ENCODE assay signal across 12 cellular contexts in genomic region chr20:4017051-4017702, GRCh38. TPM values are rescaled to one million over a fixed set of nuclear protein-coding genes. Genes with fewer than 3 reads are reported as not detected.
DNase-seq lines count a peak whose midpoint lies in the region; ATAC-seq and TF ChIP-seq lines count a peak whose summit lies in the region.
"Had no signal": no experiment of that assay in that cellular context is flagged by ENCODE, and none has a peak within 500 bp of the region (broad histone marks: within the 10 kb centered on the region; RNA-seq: fewer than 3 reads in every experiment).

No MANE protein-coding gene starts in this region.

- intact Hi-C loops in OCI-LY7 (cut with micrococcal nuclease; ENCODE audit: unreplicated experiment) = no loop called here

- H3K4me2 ChIP-seq in OCI-LY7 (ENCODE audit: low read length) = peak overlapping the region; percentile 18
- no peak overlapping the region for H3K4me2 ChIP-seq in smooth muscle cell

- peaks cover 7% of the 10 kb centered on the region for H3F3A ChIP-seq in smooth muscle cell (ENCODE audit: low read depth)

- no peaks in the 10 kb centered on the region for H3K79me2 ChIP-seq in OCI-LY7 (ENCODE audit: insufficient read depth, low read depth, low read length)
- peaks cover 22% of the 10 kb centered on the region for H3K79me2 ChIP-seq in smooth muscle cell (ENCODE audit: low read depth)

- H3K36me3 ChIP-seq in OCI-LY7 (ENCODE audit: insufficient read depth, low read length) (no peaks in the 10 kb centered on the region), smooth muscle cell (ENCODE audit: low read depth) (no peaks in the 10 kb centered on the region)
- H3K36me3 ChIP-seq: heart left ventricle, thoracic aorta had no signal

- H3K9ac ChIP-seq in smooth muscle cell (ENCODE audit: low read depth) = no peak overlapping the region

- no peak for ATAC-seq in GM21526 (IDR thresholded peaks at IDR 0.05; ENCODE audit: low FRiP score, unreplicated experiment)
- ATAC-seq: heart left ventricle had no signal

- DNase-seq in AML-193 (lab: John Stamatoyannopoulos, UW) (peak; percentile 82 to 85), ELF-1 (ENCODE audit: low read depth, low spot score) (peak; percentile 59), OCI-LY7 (ENCODE audit: low spot score) (no peak), glutamatergic neuron (no peak), nucleus accumbens (lab: John Stamatoyannopoulos, UW) (no peak), smooth muscle cell (lab: John Stamatoyannopoulos, UW; ENCODE audit: unreplicated experiment) (no peak), NCI-H2029 treated with DMSO at 0.1 percent for 48 hours (lab: John Stamatoyannopoulos, UW) (no peak)
- DNase-seq: heart left ventricle, NCI-H2081 treated with DMSO at 0.1 percent for 48 hours had no signal

- H3K27me3 Mint-ChIP-seq in glutamatergic neuron (ENCODE audit: unreplicated experiment) = peaks cover 22% of the 10 kb centered on the region

- no peak overlapping the region for H3K4me3 ChIP-seq in OCI-LY7 (ENCODE audit: low read depth, low read length, poor library complexity, severe bottlenecking)
- H3K4me3 ChIP-seq in smooth muscle cell = no peak overlapping the region
- H3K4me3 ChIP-seq: heart left ventricle, SJSA1, thoracic aorta had no signal

- 51% methylated on average over 2 of the region's 2 CpGs for WGBS in smooth muscle cell (ENCODE audit: low lambda C conversion rate)

- H3K4me3 Mint-ChIP-seq in glutamatergic neuron (ENCODE audit: unreplicated experiment) = peak overlapping the region; percentile 74

- no peak overlapping the region for H3K27ac ChIP-seq in OCI-LY7 (ENCODE audit: low read depth, low read length, poor library complexity, severe bottlenecking)
- H3K27ac ChIP-seq in smooth muscle cell (ENCODE audit: low read depth) = no peak overlapping the region
- H3K27ac ChIP-seq: SJSA1, thoracic aorta had no signal

- CTCF ChIA-PET in OCI-LY7 (lab: Charles Lee; ENCODE audit: unreplicated experiment) = no interaction called here

- peak overlapping the region; percentile 94 for H3K27ac Mint-ChIP-seq in glutamatergic neuron (ENCODE audit: unreplicated experiment)

- no peaks in the 10 kb centered on the region for H3K27me3 ChIP-seq in smooth muscle cell (ENCODE audit: low read depth)
- H3K27me3 ChIP-seq: heart left ventricle, SJSA1 had no signal

- no peaks in the 10 kb centered on the region for H3K9me3 ChIP-seq in OCI-LY7 (ENCODE audit: low read length)
- no peaks in the 10 kb centered on the region for H3K9me3 ChIP-seq in smooth muscle cell (replicated peaks; ENCODE audit: low read depth)
- H3K9me3 ChIP-seq: heart left ventricle, SJSA1, thoracic aorta had no signal

- no peaks in the 10 kb centered on the region for H3K9me2 ChIP-seq in OCI-LY7 (ENCODE audit: insufficient read depth, low read length)

- H3K36me3 Mint-ChIP-seq in glutamatergic neuron (ENCODE audit: unreplicated experiment) = peaks cover 4% of the 10 kb centered on the region

- H2AFZ ChIP-seq in OCI-LY7 (ENCODE audit: low read length) (peak overlapping the region; percentile 58), smooth muscle cell (ENCODE audit: low read depth) (no peak overlapping the region)

- no TSS peak for BruUV-seq in OCI-LY7 (replicated peaks; lab: Mats Ljungman, UMichigan)

- H4K20me1 ChIP-seq in OCI-LY7 (ENCODE audit: insufficient read depth, low read length) (no peaks in the 10 kb centered on the region), smooth muscle cell (ENCODE audit: low read depth) (peaks cover 23% of the 10 kb centered on the region)

- H3K4me1 ChIP-seq in OCI-LY7 (ENCODE audit: insufficient read depth, low read length, poor library complexity, severe bottlenecking) (peaks cover 20% of the 10 kb centered on the region), smooth muscle cell (ENCODE audit: low read depth) (peaks cover 20% of the 10 kb centered on the region)

- peaks cover 28% of the 10 kb centered on the region for H3K9me3 Mint-ChIP-seq in glutamatergic neuron (ENCODE audit: unreplicated experiment)

- TF ChIP-seq CTCF in OCI-LY7 (conservative IDR thresholded peaks at IDR 0.05; ENCODE audit: low read length) = no peak
- no peak for TF ChIP-seq CTCF in glutamatergic neuron (IDR thresholded peaks at IDR 0.05; ENCODE audit: partially characterized antibody, unreplicated experiment)
- TF ChIP-seq CTCF in smooth muscle cell (IDR thresholded peaks at IDR 0.05; ENCODE audit: borderline replicate concordance, insufficient read depth, poor library complexity, severe bottlenecking) = no peak

- POLR2A ChIA-PET in OCI-LY7 (lab: Charles Lee) = no interaction called here

- H3K4me1 Mint-ChIP-seq in glutamatergic neuron (ENCODE audit: low read depth, unreplicated experiment) = peaks cover 45% of the 10 kb centered on the region

RNA-seq across cellular contexts. Expression of gene RNF24, which starts 1.8 kb away (rescaled TPM):
- total RNA-seq in OCI-LY7 (2014; rRNA removed; shearing (Covaris generic)) = 0.85 TPM in 2 replicates
- 0.74 and 1.1 TPM in 2 replicates for total RNA-seq in OCI-LY7 (2022)
- 123 TPM for total RNA-seq in glutamatergic neuron (ENCODE audit: unreplicated experiment)
- 29.8 and 30.4 TPM in 2 replicates for total RNA-seq in smooth muscle cell
- 40.6 and 46.6 TPM in 2 replicates for polyA plus RNA-seq in smooth muscle cell

Comparison
In these comparisons a context has a peak if more than half of its experiments do, and no peak if none do; other contexts are left out.
1. DNase-seq: peak in AML-193 (2 of 2) and ELF-1 (single experiment); none in OCI-LY7 (single experiment), glutamatergic neuron (single experiment), nucleus accumbens (0 of 56), smooth muscle cell (single experiment) and NCI-H2029 treated with DMSO at 0.1 percent for 48 hours (single experiment).
2. RNA of gene RNF24, which starts 1.8 kb away (total RNA-seq): 123 TPM in glutamatergic neuron (single experiment) and 29.8 to 30.4 TPM in smooth muscle cell; 0.74 to 1.1 TPM in OCI-LY7; every median in the first group is over 10 times any median in the second.